Comparison of ENCODE assay signal across 14 cellular contexts in genomic region chr1:154726443-154726842, GRCh38.
DNase-seq lines count a peak whose midpoint lies in the region; ATAC-seq and TF ChIP-seq lines count a peak whose summit lies in the region.
"Had no signal": no experiment of that assay in that cellular context is flagged by ENCODE, and none has a peak within 500 bp of the region (broad histone marks: within the 10 kb centered on the region; RNA-seq: fewer than 3 reads in every experiment).

No MANE protein-coding gene starts in this region.

- H3K9ac ChIP-seq in mesenchymal stem cell (ENCODE audit: low read length) = no peak overlapping the region
- H3K9ac ChIP-seq in colonic mucosa (ENCODE audit: low read depth in 2 of 2, low read length in 2 of 2) = no peak overlapping the region

- H3K4me3 ChIP-seq in ACC112 (ENCODE audit: low read depth, low read length) = peak overlapping the region; percentile 6; the same call in 1 of the 2 replicates
- H3K4me3 ChIP-seq in mesenchymal stem cell (ENCODE audit: insufficient read depth in 1 of 2, low read depth in 1 of 2, low read length in 2 of 2) = no peak overlapping the region
- H3K4me3 ChIP-seq in hepatocyte = no peak overlapping the region
- no peak overlapping the region for H3K4me3 ChIP-seq in testis
- H3K4me3 ChIP-seq in colonic mucosa = no peak overlapping the region
- H3K4me3 ChIP-seq: heart right ventricle, stomach had no signal

- no peak overlapping the region for H3K27ac ChIP-seq in ACC112 (ENCODE audit: low read depth, low read length)
- H3K27ac ChIP-seq in angular gyrus (ENCODE audit: low read depth, low read length) = peak overlapping the region; percentile 71
- no peak overlapping the region for H3K27ac ChIP-seq in mesenchymal stem cell (ENCODE audit: low read length, poor library complexity, severe bottlenecking)
- H3K27ac ChIP-seq in hepatocyte = no peak overlapping the region
- no peak overlapping the region for H3K27ac ChIP-seq in testis
- no peak overlapping the region for H3K27ac ChIP-seq in colonic mucosa
- H3K27ac ChIP-seq: ascending aorta had no signal

- no peak overlapping the region for H3K23ac ChIP-seq in mesenchymal stem cell (ENCODE audit: low read length in 2 of 2)

- H4K91ac ChIP-seq in mesenchymal stem cell (ENCODE audit: low read length) = no peak overlapping the region

- H3K4me1 ChIP-seq in ACC112 (ENCODE audit: control insufficient read depth, insufficient read depth, low read length, unreplicated experiment) (peaks cover 32% of the 10 kb centered on the region), mesenchymal stem cell (ENCODE audit: control insufficient read depth, insufficient read depth, low read depth, low read length) (peaks cover 9% of the 10 kb centered on the region), hepatocyte (ENCODE audit: insufficient read depth) (no peaks in the 10 kb centered on the region), testis (peaks cover 6% of the 10 kb centered on the region), colonic mucosa (no peaks in the 10 kb centered on the region)

- no peaks in the 10 kb centered on the region for H4K20me1 ChIP-seq in hepatocyte (ENCODE audit: insufficient read depth, poor library complexity, severe bottlenecking)

- 67% methylated on average over 10 of the region's 10 CpGs for WGBS in mesenchymal stem cell
- 72% methylated on average over 10 of the region's 10 CpGs for WGBS in hepatocyte (ENCODE audit: low lambda C conversion rate, missing lambda C conversion rate)
- WGBS in testis, 2 donors = 66 to 70% methylated on average over 8 to 10 of the region's 10 CpGs

- intact Hi-C loops in testis (cut with DNase I; ENCODE audit: low total_unique reads) (no loop called here), colonic mucosa (cut with DNase I) (no loop called here)

- H3K9me3 ChIP-seq in mesenchymal stem cell (ENCODE audit: control insufficient read depth, low read length) (no peaks in the 10 kb centered on the region), hepatocyte (ENCODE audit: low read depth) (no peaks in the 10 kb centered on the region), testis (no peaks in the 10 kb centered on the region), colonic mucosa (no peaks in the 10 kb centered on the region)
- H3K9me3 ChIP-seq: ascending aorta, heart right ventricle, stomach had no signal

- peak; percentile 67 for ATAC-seq in GM18868 (IDR thresholded peaks at IDR 0.05; ENCODE audit: unreplicated experiment)
- ATAC-seq: heart right ventricle, Panc1 had no signal

- H2BK15ac ChIP-seq in mesenchymal stem cell (ENCODE audit: low read depth, poor library complexity, severe bottlenecking) = peak overlapping the region; percentile 36

- no peaks in the 10 kb centered on the region for H3K27me3 ChIP-seq in ACC112 (ENCODE audit: insufficient read depth, low read length)
- peaks cover 0 to 4% of the 10 kb centered on the region in 2 experiments for H3K27me3 ChIP-seq in mesenchymal stem cell (ENCODE audit: control insufficient read depth in 1 of 2, insufficient read depth in 1 of 2, low read length in 2 of 2)
- H3K27me3 ChIP-seq in hepatocyte = no peaks in the 10 kb centered on the region
- no peaks in the 10 kb centered on the region for H3K27me3 ChIP-seq in testis
- H3K27me3 ChIP-seq in colonic mucosa = no peaks in the 10 kb centered on the region
- H3K27me3 ChIP-seq: ascending aorta, heart right ventricle, stomach had no signal

- H3K14ac ChIP-seq in mesenchymal stem cell (ENCODE audit: low read length in 2 of 2) = no peak overlapping the region

- H2AK5ac ChIP-seq in mesenchymal stem cell (ENCODE audit: low read length, severe bottlenecking) = no peak overlapping the region

- H3K79me2 ChIP-seq in ACC112 (ENCODE audit: control insufficient read depth, insufficient read depth, low read length, unreplicated experiment) (no peaks in the 10 kb centered on the region), hepatocyte (no peaks in the 10 kb centered on the region)

- no peak overlapping the region for H3K4me2 ChIP-seq in mesenchymal stem cell (ENCODE audit: low read length, poor library complexity, severe bottlenecking)
- no peak overlapping the region for H3K4me2 ChIP-seq in hepatocyte

- TF ChIP-seq CTCF in hepatocyte (IDR thresholded peaks at IDR 0.05; ENCODE audit: poor library complexity) = no peak
- no peak for TF ChIP-seq CTCF in testis (IDR thresholded peaks at IDR 0.05)
- no peak for TF ChIP-seq CTCF in colonic mucosa (IDR thresholded peaks at IDR 0.05)

- no peak overlapping the region for H2BK5ac ChIP-seq in mesenchymal stem cell (ENCODE audit: low read depth, low read length, poor library complexity, severe bottlenecking)

- no peak overlapping the region for H3K4ac ChIP-seq in mesenchymal stem cell (ENCODE audit: low read depth in 1 of 2, low read length in 2 of 2)

- no peak overlapping the region for H2AFZ ChIP-seq in ACC112 (ENCODE audit: low read length, unreplicated experiment)
- no peak overlapping the region for H2AFZ ChIP-seq in mesenchymal stem cell (ENCODE audit: low read depth, low read length)
- H2AFZ ChIP-seq in hepatocyte = no peak overlapping the region

- H3K36me3 ChIP-seq in ACC112 (ENCODE audit: insufficient read depth, low read length) (no peaks in the 10 kb centered on the region), mesenchymal stem cell (ENCODE audit: control insufficient read depth in 1 of 2, insufficient read depth in 2 of 2, low read depth in 1 of 2, low read length in 2 of 2) (no peaks in the 10 kb centered on the region), hepatocyte (replicated peaks; ENCODE audit: insufficient read depth, low read depth) (no peaks in the 10 kb centered on the region), testis (ENCODE audit: low read depth, missing control alignments) (no peaks in the 10 kb centered on the region), colonic mucosa (no peaks in the 10 kb centered on the region)
- H3K36me3 ChIP-seq: ascending aorta, stomach had no signal

- peak overlapping the region in 1 of 2 experiments; percentile 34 for H3K18ac ChIP-seq in mesenchymal stem cell (ENCODE audit: low read depth in 1 of 2, low read length in 2 of 2)

- H2BK12ac ChIP-seq in mesenchymal stem cell (ENCODE audit: low read length in 2 of 2) = peak overlapping the region; percentile 17 to 21

- DNase-seq in mesenchymal stem cell (no peak), hepatocyte (ENCODE audit: low spot score) (no peak), testis (no peak), NCI-H774 (lab: John Stamatoyannopoulos, UW) (no peak), colonic mucosa (no peak)
- DNase-seq: activated CD8-positive, alpha-beta memory T cell treated with anti-CD3 and anti-CD28 coated beads, Interleukin-2, amount 50 U/mL, for 4 hours; endodermal cell; heart right ventricle; stomach had no signal

- no peaks in the 10 kb centered on the region for H3K9me2 ChIP-seq in hepatocyte (replicated peaks; ENCODE audit: insufficient read depth)

- no peak overlapping the region for H2BK120ac ChIP-seq in mesenchymal stem cell (ENCODE audit: low read depth, low read length)

- TF ChIP-seq POLR2A in testis (IDR thresholded peaks at IDR 0.05) = no peak

- H3K79me1 ChIP-seq in mesenchymal stem cell (replicated peaks; ENCODE audit: low read length, poor library complexity, severe bottlenecking) = no peaks in the 10 kb centered on the region

- peak overlapping the region; percentile 6 for H4K8ac ChIP-seq in mesenchymal stem cell (ENCODE audit: low read length)
